ENCODE assay signal across 1 cellular context in the genomic region with DNA sequence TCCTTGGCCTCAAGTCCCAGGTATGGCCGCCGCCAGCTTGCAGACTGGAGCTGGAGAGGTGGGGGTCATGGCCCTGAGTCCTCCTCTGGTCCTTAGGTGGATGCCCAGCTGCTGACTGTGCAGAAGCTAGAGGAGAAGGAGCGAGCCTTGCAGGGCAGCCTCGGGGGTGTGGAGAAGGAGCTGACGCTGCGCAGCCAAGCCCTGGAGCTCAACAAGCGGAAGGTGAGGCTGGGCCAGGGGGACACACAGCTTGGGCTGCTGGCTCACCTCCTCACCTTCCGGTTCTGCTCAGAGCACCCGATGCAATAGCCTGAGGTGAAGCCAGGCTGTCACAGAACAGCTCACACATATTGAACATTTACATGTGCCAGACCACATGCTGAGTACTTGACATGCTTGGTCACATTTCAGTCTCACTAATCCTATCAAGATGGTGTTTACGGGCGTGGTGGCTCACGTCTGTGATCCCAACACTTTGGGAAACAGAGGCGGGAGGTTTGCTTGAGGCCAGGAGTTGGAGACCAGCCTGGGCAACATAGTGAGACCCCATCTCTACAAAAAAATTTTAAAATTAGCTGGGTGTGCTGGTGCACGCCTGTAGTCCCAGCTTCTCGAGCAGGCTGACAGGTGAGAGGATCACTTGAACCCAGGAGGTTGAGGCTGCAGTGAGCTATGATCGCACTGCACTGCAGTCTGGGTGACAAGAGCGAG.
TF ChIP-seq lines count a peak whose summit lies in the region.

No MANE protein-coding gene starts in this region.

TF ChIP-seq in K562, 482 proteins besides CTCF, POLR2A, EP300 and RAD21:
- TF ChIP-seq BCL6 (CRISPR knock-in tag; IDR thresholded peaks at IDR 0.05) = no peak
- TF ChIP-seq ZNF311 (CRISPR knock-in tag; IDR thresholded peaks at IDR 0.05) = no peak
- TF ChIP-seq ZNF121 (CRISPR knock-in tag; conservative IDR thresholded peaks at IDR 0.05) = peak; percentile 71
